In the genomic region with DNA sequence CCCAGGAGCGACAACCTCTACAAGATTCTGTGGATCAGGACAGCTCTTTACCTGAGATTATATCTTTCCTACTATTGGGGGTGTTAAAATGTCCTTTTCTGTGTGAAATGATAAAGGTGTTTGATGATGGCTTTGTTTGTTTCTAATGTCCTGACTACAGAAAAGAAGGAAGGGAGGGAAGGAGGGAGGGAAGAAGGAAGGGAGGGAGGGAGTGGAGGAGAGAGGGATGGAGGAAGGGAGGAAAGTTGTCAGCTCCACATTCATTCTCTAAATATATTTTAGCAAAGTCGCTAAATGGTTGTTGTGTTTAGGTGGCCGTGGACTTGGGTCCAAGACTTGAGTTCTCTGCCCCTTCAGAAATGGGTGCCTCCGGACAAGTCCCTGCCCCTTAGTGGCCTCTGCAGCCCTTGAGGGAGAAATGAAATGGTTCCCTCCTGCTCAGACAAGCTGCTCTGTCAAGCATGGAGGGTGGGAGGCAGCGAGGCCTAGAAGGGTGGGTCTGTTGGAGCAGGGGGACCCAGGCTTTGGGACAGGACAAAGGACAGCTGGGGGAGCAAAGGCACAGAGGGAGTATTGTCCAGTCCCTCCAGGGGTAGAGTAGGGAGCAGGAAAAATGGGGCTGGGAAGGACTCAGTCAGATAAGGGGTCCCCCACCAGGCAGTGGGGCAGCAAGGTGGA, we compare ENCODE assay signal across 13 cellular contexts. TPM values are rescaled to one million over a fixed set of nuclear protein-coding genes. Genes with fewer than 3 reads are reported as not detected.
DNase-seq lines count a peak whose midpoint lies in the region; ATAC-seq and TF ChIP-seq lines count a peak whose summit lies in the region.
"Had no signal": no experiment of that assay in that cellular context is flagged by ENCODE, and none has a peak within 500 bp of the region (broad histone marks: within the 10 kb centered on the region; RNA-seq: fewer than 3 reads in every experiment).

No MANE protein-coding gene starts in this region.

- POLR2A ChIA-PET in activated CD4-positive, alpha-beta memory T cell treated with anti-CD3 and anti-CD28 coated beads for 36 hours (lab: Charles Lee) = interaction anchor here (0.8 to 2.7 kb wide), 2 partner anchors 20 to 29 kb away, joined by 5 to 17 read pairs; no protein-coding TSS in a partner anchor

- no peak for TF ChIP-seq POLR2A in thyroid gland (IDR thresholded peaks at IDR 0.05)

- CTCF ChIA-PET in activated CD4-positive, alpha-beta memory T cell treated with anti-CD3 and anti-CD28 coated beads for 36 hours (lab: Charles Lee) = interaction anchor here (0.7 to 1.7 kb wide), 4 partner anchors 8 to 60 kb away, joined by 3 to 4 read pairs (median 4); no protein-coding TSS in a partner anchor

- H3K4me3 Mint-ChIP-seq in activated T-cell treated with anti-CD3 and anti-CD28 coated beads, Interleukin-2, amount 50 U/mL, for 72 hours = peak overlapping the region; percentile 84 to 86
- H3K4me3 Mint-ChIP-seq in activated CD4-positive, alpha-beta memory T cell treated with anti-CD3 and anti-CD28 coated beads for 36 hours = peak overlapping the region; percentile 69

- H3K4me3 ChIP-seq in thyroid gland (replicated peaks in 1 of 3) = no peak overlapping the region
- H3K4me3 ChIP-seq: vagina had no signal

- peak overlapping the region; percentile 87 for H3K27ac Mint-ChIP-seq in activated T-cell treated with anti-CD3 and anti-CD28 coated beads, Interleukin-2, amount 50 U/mL, for 72 hours
- peak overlapping the region; percentile 84 for H3K27ac Mint-ChIP-seq in activated CD4-positive, alpha-beta memory T cell treated with anti-CD3 and anti-CD28 coated beads for 36 hours

- no peaks in the 10 kb centered on the region for H3K9me3 ChIP-seq in thyroid gland
- H3K9me3 ChIP-seq: vagina had no signal

- no peak for TF ChIP-seq CTCF in thyroid gland (IDR thresholded peaks at IDR 0.05)

- intact Hi-C loops in activated CD4-positive, alpha-beta memory T cell treated with anti-CD3 and anti-CD28 coated beads for 36 hours (cut with micrococcal nuclease) = no loop called here
- intact Hi-C loops in thyroid gland (cut with DNase I) = no loop called here

- no peaks in the 10 kb centered on the region for H3K27me3 ChIP-seq in thyroid gland
- H3K27me3 ChIP-seq: vagina had no signal

- no peak for DNase-seq in activated T-cell treated with anti-CD3 and anti-CD28 coated beads, Interleukin-2, amount 50 U/mL, for 72 hours
- no peak for DNase-seq in activated T-cell treated with anti-CD3 and anti-CD28 coated beads, Interleukin-2, amount 50 U/mL, for 48 hours
- DNase-seq in activated CD4-positive, alpha-beta memory T cell treated with anti-CD3 and anti-CD28 coated beads for 36 hours = no peak
- peak; percentile 53 for DNase-seq in left kidney (ENCODE audit: low read depth, low spot score)
- DNase-seq in thyroid gland = no peak
- no peak for DNase-seq in OCI-M2 (lab: John Stamatoyannopoulos, UW; ENCODE audit: unreplicated experiment)
- no peak for DNase-seq in Kasumi-1 (lab: John Stamatoyannopoulos, UW)
- DNase-seq: kidney, NCI-H2029 treated with DMSO at 0.1 percent for 48 hours, small intestine had no signal

- H3K27ac ChIP-seq in thyroid gland = peak overlapping the region in 2 of 3 donors; percentile 6 to 26

- H3K27me3 Mint-ChIP-seq in activated T-cell treated with anti-CD3 and anti-CD28 coated beads, Interleukin-2, amount 50 U/mL, for 72 hours (ENCODE audit: low read depth) = no peaks in the 10 kb centered on the region
- H3K27me3 Mint-ChIP-seq in activated CD4-positive, alpha-beta memory T cell treated with anti-CD3 and anti-CD28 coated beads for 36 hours = no peaks in the 10 kb centered on the region

- peaks cover 0 to 8% of the 10 kb centered on the region in 2 donors for H3K36me3 Mint-ChIP-seq in activated T-cell treated with anti-CD3 and anti-CD28 coated beads, Interleukin-2, amount 50 U/mL, for 72 hours (ENCODE audit: insufficient read depth in 2 of 2)
- peaks cover 14% of the 10 kb centered on the region for H3K36me3 Mint-ChIP-seq in activated CD4-positive, alpha-beta memory T cell treated with anti-CD3 and anti-CD28 coated beads for 36 hours

- H3K4me1 Mint-ChIP-seq in activated T-cell treated with anti-CD3 and anti-CD28 coated beads, Interleukin-2, amount 50 U/mL, for 72 hours (ENCODE audit: low read depth) = peaks cover 79% of the 10 kb centered on the region
- H3K4me1 Mint-ChIP-seq in activated CD4-positive, alpha-beta memory T cell treated with anti-CD3 and anti-CD28 coated beads for 36 hours (ENCODE audit: low read depth) = peaks cover 69% of the 10 kb centered on the region

- ATAC-seq in activated T-cell treated with anti-CD3 and anti-CD28 coated beads, Interleukin-2, amount 50 U/mL, for 72 hours (replicated peaks in 1 of 2) = no peak
- no peak for ATAC-seq in HG02870 (IDR thresholded peaks at IDR 0.05; ENCODE audit: unreplicated experiment)

- no peaks in the 10 kb centered on the region for H3K36me3 ChIP-seq in thyroid gland
- H3K36me3 ChIP-seq: vagina had no signal

- 57 to 65% methylated on average over 5 of the region's 5 CpGs for WGBS in thyroid gland, 2 donors

- no peaks in the 10 kb centered on the region for H3K9me3 Mint-ChIP-seq in activated T-cell treated with anti-CD3 and anti-CD28 coated beads, Interleukin-2, amount 50 U/mL, for 72 hours
- H3K9me3 Mint-ChIP-seq in activated CD4-positive, alpha-beta memory T cell treated with anti-CD3 and anti-CD28 coated beads for 36 hours = no peaks in the 10 kb centered on the region
- H3K9me3 Mint-ChIP-seq: nephron had no signal

- peaks cover 3 to 21% of the 10 kb centered on the region in 2 donors for H3K4me1 ChIP-seq in thyroid gland

RNA-seq across cellular contexts. Expression of gene RGS10, which starts 4.4 kb away (rescaled TPM):
- 100 to 1,000 TPM; 161 to 208 TPM for total RNA-seq in activated T-cell treated with anti-CD3 and anti-CD28 coated beads, Interleukin-2, amount 50 U/mL, for 72 hours
- total RNA-seq in activated CD4-positive, alpha-beta memory T cell treated with anti-CD3 and anti-CD28 coated beads for 36 hours = 100 to 1,000 TPM; 158 to 173 TPM
- total RNA-seq in thyroid gland = 10 to 100 TPM; 21.4 to 97.6 (median 35.5) TPM

RNA-seq across cellular contexts. Expression of gene TIAL1, which starts 58.7 kb away (rescaled TPM):
- 100 to 1,000 TPM; 201 to 224 TPM for total RNA-seq in activated T-cell treated with anti-CD3 and anti-CD28 coated beads, Interleukin-2, amount 50 U/mL, for 72 hours
- total RNA-seq in activated CD4-positive, alpha-beta memory T cell treated with anti-CD3 and anti-CD28 coated beads for 36 hours = 100 to 1,000 TPM; 177 TPM
- total RNA-seq in thyroid gland = 100 to 1,000 TPM in 1 of 4 donors, 10 to 100 TPM in 3; 89.3 to 119 (median 95.5) TPM
